19 cellular contexts compared by ENCODE assay signal in the genomic region with DNA sequence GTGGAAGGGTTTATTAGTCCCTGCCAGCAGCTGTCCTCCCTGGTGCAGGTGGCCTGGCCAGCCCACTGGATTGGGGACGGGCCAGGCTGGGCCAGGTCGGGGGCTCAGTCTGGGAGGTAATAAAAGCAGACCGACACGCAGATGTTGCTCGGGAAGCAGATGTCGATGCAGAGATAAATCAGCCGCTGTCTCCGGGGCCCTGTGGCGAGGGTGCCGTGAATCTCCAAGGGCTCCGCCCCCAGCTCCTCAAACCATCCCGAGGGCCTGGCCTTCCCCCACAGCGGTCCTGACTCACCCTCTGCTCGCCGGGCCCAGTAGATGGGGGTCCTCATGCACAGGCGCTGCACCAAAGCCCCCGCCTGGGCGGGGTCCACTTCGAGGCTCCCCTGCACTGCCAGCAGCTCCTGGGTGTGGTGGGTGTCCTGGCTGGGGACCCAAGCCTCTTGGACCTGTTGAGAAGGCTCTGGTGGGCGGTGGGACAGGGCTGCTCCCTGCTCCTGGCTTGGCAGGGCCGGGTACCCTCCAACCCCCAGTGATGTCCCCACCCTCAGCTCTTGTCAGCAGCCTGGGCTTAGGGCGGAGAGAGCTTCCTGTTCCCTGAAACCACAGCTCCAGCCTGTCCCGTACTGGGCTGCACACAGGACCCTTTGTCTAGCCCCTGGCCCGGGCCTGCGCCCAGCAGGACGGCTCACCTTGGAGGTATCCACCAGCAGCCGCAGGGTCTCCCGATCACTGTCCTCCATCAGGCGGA.
DNase-seq lines count a peak whose midpoint lies in the region; ATAC-seq lines count a peak whose summit lies in the region.
"Had no signal": no experiment of that assay in that cellular context is flagged by ENCODE, and none has a peak within 500 bp of the region (broad histone marks: within the 10 kb centered on the region; RNA-seq: fewer than 3 reads in every experiment).

No MANE protein-coding gene starts in this region.

- peak; percentile 80 for DNase-seq in NCI-H82 (lab: John Stamatoyannopoulos, UW)
- DNase-seq in NCI-H82 treated with DMSO at 0.1 percent for 48 hours (lab: John Stamatoyannopoulos, UW; ENCODE audit: unreplicated experiment): no peak
- DNase-seq in SHP77 (lab: John Stamatoyannopoulos, UW): peak; percentile 58 to 84
- peak; percentile 17 for DNase-seq in left kidney (ENCODE audit: low read depth, low spot score)
- no peak for DNase-seq in SW 1271 (lab: John Stamatoyannopoulos, UW)
- DNase-seq: AML-193; C1 segment of cervical spinal cord; CD8-positive, alpha-beta memory T cell; EL; MM.1S; NCI-H1048; NCI-H1417 treated with DMSO at 0.1 percent for 48 hours; NCI-H187; NCI-H2107; NCI-H510A; NK-92 treated with Interleukin-12 subunit alpha and Interleukin-12 subunit beta, amount 100 ng/mL, for 24 hours had no signal

- ATAC-seq in GM19452 (IDR thresholded peaks at IDR 0.05; ENCODE audit: unreplicated experiment) (no peak), GM18520 (IDR thresholded peaks at IDR 0.05; ENCODE audit: unreplicated experiment) (no peak)
- ATAC-seq: Panc1 had no signal

Comparison
In these comparisons a context has a peak if more than half of its experiments do, and no peak if none do; other contexts are left out.
1. DNase-seq: peak in NCI-H82 (single experiment), SHP77 (2 of 2) and left kidney (single experiment); none in NCI-H82 treated with DMSO at 0.1 percent for 48 hours (single experiment) and SW 1271 (0 of 2).